ENCODE assay signal across 24 cellular contexts in the genomic region with DNA sequence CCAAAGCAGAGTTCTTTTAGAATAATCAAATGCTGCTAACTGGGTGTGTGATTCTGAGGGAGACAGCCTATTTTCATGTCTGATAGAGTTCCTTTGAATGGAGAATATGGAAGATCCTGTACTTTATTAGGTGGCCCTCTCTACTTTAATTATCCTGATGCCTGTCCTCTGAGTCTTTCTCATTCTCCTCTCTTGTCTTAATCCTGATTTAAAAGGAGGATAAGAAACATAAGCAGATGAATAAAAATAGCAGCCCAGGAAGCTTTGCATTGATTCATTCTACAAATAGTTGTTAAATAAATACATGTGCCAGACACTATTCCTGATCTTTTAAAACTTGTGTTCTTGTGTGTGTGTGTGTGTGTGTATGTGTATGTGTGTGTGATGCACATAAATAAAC.
A peak's percentile ranks its signal among the peaks of the same experiment; 100 is the strongest.
DNase-seq lines count a peak whose midpoint lies in the region; ATAC-seq and TF ChIP-seq lines count a peak whose summit lies in the region.
"Had no signal": no experiment of that assay in that cellular context is flagged by ENCODE, and none has a peak within 500 bp of the region (broad histone marks: within the 10 kb centered on the region; RNA-seq: fewer than 3 reads in every experiment).

No MANE protein-coding gene starts in this region.

- peak overlapping the region; percentile 84; the same call in 1 of the 2 replicates for H3K27ac ChIP-seq in IMR-90 (ENCODE audit: insufficient read depth, low read length)
- H3K27ac ChIP-seq in esophagus squamous epithelium, result peak overlapping the region in 3 of 4 donors; percentile 20 to 72 (median 21)
- H3K27ac ChIP-seq in osteoblast (ENCODE audit: low read depth, low read length), result peak overlapping the region; percentile 74
- H3K27ac ChIP-seq: A549 had no signal

- H3K4me3 Mint-ChIP-seq in activated T-helper 2 cell treated with anti-CD3 and anti-CD28 coated beads, Interferon-gamma antibody, Interleukin-2, Interleukin-4, amounts not matched to agents 10 μg/mL and 5 μg/mL and 100 μg/mL, durations not matched to agents 14 hours and 24 hours and 36 hours (ENCODE audit: low read depth), result no peak overlapping the region
- H3K4me3 Mint-ChIP-seq: activated CD4-positive, alpha-beta T cell treated with anti-CD3 and anti-CD28 coated beads, Interleukin-2, amount 10 ng/mL, durations not matched to agents 7 days and 5 days; activated naive CD8-positive, alpha-beta T cell treated with anti-CD3 and anti-CD28 coated beads, Interleukin-2, amount 50 U/mL, for 24 hours; CD14-positive monocyte; memory B cell; natural killer cell had no signal

- no peak for TF ChIP-seq POLR2A in IMR-90 (IDR thresholded peaks at IDR 0.05; ENCODE audit: low read depth, low read length)
- no peak for TF ChIP-seq POLR2A in esophagus squamous epithelium (IDR thresholded peaks at IDR 0.05)

- H2BK20ac ChIP-seq in IMR-90 (ENCODE audit: low read depth, low read length), result peak overlapping the region; percentile 94

- peak overlapping the region; percentile 59; the same call in 1 of the 2 replicates for H3K56ac ChIP-seq in IMR-90 (ENCODE audit: extremely low read depth, insufficient read depth, low read length)

- H3K9ac ChIP-seq in IMR-90 (ENCODE audit: low read depth, low read length), result no peak overlapping the region

- dilution Hi-C loops in IMR-90 (cut with HindIII; ENCODE audit: low sequenced_read_pairs, unreplicated experiment), result no loop called here

- peak overlapping the region; percentile 87 for H4K91ac ChIP-seq in IMR-90 (ENCODE audit: insufficient read depth, low read depth, low read length)

- H3K36me3 Mint-ChIP-seq in activated T-helper 2 cell treated with anti-CD3 and anti-CD28 coated beads, Interferon-gamma antibody, Interleukin-2, Interleukin-4, amounts not matched to agents 10 μg/mL and 5 μg/mL and 100 μg/mL, durations not matched to agents 14 hours and 24 hours and 36 hours (ENCODE audit: low read depth), result no peaks in the 10 kb centered on the region
- H3K36me3 Mint-ChIP-seq: CD14-positive monocyte, memory B cell, natural killer cell had no signal

- H3K23ac ChIP-seq in IMR-90 (ENCODE audit: low read depth, low read length), result peak overlapping the region; percentile 70; the same call in 1 of the 2 replicates

- H3K79me2 ChIP-seq in osteoblast (ENCODE audit: insufficient read depth, low read length), result no peaks in the 10 kb centered on the region

- TF ChIP-seq CTCF in AG04449 (IDR thresholded peaks at IDR 0.05; ENCODE audit: insufficient read depth, low read length, missing control alignments) (no peak), IMR-90 (conservative IDR thresholded peaks at IDR 0.05; ENCODE audit: low read depth, low read length) (no peak), esophagus squamous epithelium (IDR thresholded peaks at IDR 0.05) (no peak), osteoblast (IDR thresholded peaks at IDR 0.05; ENCODE audit: extremely low read depth, low read depth, low read length) (no peak)

- H3K27me3 Mint-ChIP-seq in activated T-helper 2 cell treated with anti-CD3 and anti-CD28 coated beads, Interferon-gamma antibody, Interleukin-2, Interleukin-4, amounts not matched to agents 10 μg/mL and 5 μg/mL and 100 μg/mL, durations not matched to agents 14 hours and 24 hours and 36 hours (ENCODE audit: low read depth), result peaks cover 3% of the 10 kb centered on the region
- H3K27me3 Mint-ChIP-seq: activated CD4-positive, alpha-beta T cell treated with anti-CD3 and anti-CD28 coated beads, Interleukin-2, amount 10 ng/mL, durations not matched to agents 7 days and 5 days; activated naive CD8-positive, alpha-beta T cell treated with anti-CD3 and anti-CD28 coated beads, Interleukin-2, amount 50 U/mL, for 24 hours had no signal

- intact Hi-C loops in IMR-90 (cut with micrococcal nuclease) (loop anchor here (2.0 to 5.0 kb wide), 4 partner anchors 49 to 657 kb away; partner anchors contain the start of gene SPRY1), esophagus squamous epithelium (cut with DNase I) (no loop called here)
- intact Hi-C loops in activated T-helper 2 cell treated with anti-CD3 and anti-CD28 coated beads, Interferon-gamma antibody, Interleukin-2, Interleukin-4, amounts not matched to agents 10 μg/mL and 5 μg/mL and 100 μg/mL, durations not matched to agents 14 hours and 24 hours and 36 hours (cut with micrococcal nuclease), result no loop called here

- no peak overlapping the region for H3K27ac Mint-ChIP-seq in activated T-helper 2 cell treated with anti-CD3 and anti-CD28 coated beads, Interferon-gamma antibody, Interleukin-2, Interleukin-4, amounts not matched to agents 10 μg/mL and 5 μg/mL and 100 μg/mL, durations not matched to agents 14 hours and 24 hours and 36 hours
- H3K27ac Mint-ChIP-seq: activated CD4-positive, alpha-beta T cell treated with anti-CD3 and anti-CD28 coated beads, Interleukin-2, amount 10 ng/mL, durations not matched to agents 7 days and 5 days; activated naive CD8-positive, alpha-beta T cell treated with anti-CD3 and anti-CD28 coated beads, Interleukin-2, amount 50 U/mL, for 24 hours; CD14-positive monocyte; memory B cell; natural killer cell had no signal

- H2BK15ac ChIP-seq in IMR-90 (ENCODE audit: low read depth, low read length), result peak overlapping the region; percentile 84; the same call in 2 of the 3 replicates

- H3K4me1 Mint-ChIP-seq in activated T-helper 2 cell treated with anti-CD3 and anti-CD28 coated beads, Interferon-gamma antibody, Interleukin-2, Interleukin-4, amounts not matched to agents 10 μg/mL and 5 μg/mL and 100 μg/mL, durations not matched to agents 14 hours and 24 hours and 36 hours (ENCODE audit: low read depth), result no peaks in the 10 kb centered on the region
- H3K4me1 Mint-ChIP-seq: activated CD4-positive, alpha-beta T cell treated with anti-CD3 and anti-CD28 coated beads, Interleukin-2, amount 10 ng/mL, durations not matched to agents 7 days and 5 days; activated naive CD8-positive, alpha-beta T cell treated with anti-CD3 and anti-CD28 coated beads, Interleukin-2, amount 50 U/mL, for 24 hours; CD14-positive monocyte; memory B cell; natural killer cell had no signal

- in situ Hi-C loops in IMR-90 (cut with MboI; ENCODE audit: low sequenced_read_pairs), result no loop called here

- no peaks in the 10 kb centered on the region for H3K79me1 ChIP-seq in IMR-90 (ENCODE audit: low read depth in 1 of 2, low read length in 2 of 2)

- H4K20me1 ChIP-seq in IMR-90 (ENCODE audit: insufficient read depth, low read length) (no peaks in the 10 kb centered on the region), osteoblast (ENCODE audit: insufficient read depth, low read length) (no peaks in the 10 kb centered on the region)

- H4K8ac ChIP-seq in IMR-90 (ENCODE audit: low read depth in 2 of 2, low read length in 2 of 2), result peak overlapping the region; percentile 36 to 82; a peak in 2 of 4 replicates

- CTCF ChIA-PET in AG04449 (lab: Yijun Ruan, JAX), result no interaction called here
- CTCF ChIA-PET in IMR-90 (lab: Yijun Ruan, JAX), result no interaction called here

- H2AFZ ChIP-seq in IMR-90 (replicated peaks; ENCODE audit: low read length, poor library complexity) (no peak overlapping the region), osteoblast (ENCODE audit: low read length) (peak overlapping the region; percentile 23)

- peak overlapping the region; percentile 98; the same call in 1 of the 2 replicates for H4K5ac ChIP-seq in IMR-90 (ENCODE audit: low read depth, low read length)

- H3K9me3 ChIP-seq in IMR-90 (ENCODE audit: control insufficient read depth, insufficient read depth, low read length), result no peaks in the 10 kb centered on the region
- H3K9me3 ChIP-seq in esophagus squamous epithelium, result no peaks in the 10 kb centered on the region
- no peaks in the 10 kb centered on the region for H3K9me3 ChIP-seq in osteoblast (ENCODE audit: low read depth, low read length)
- H3K9me3 ChIP-seq: A549 had no signal

- H3K18ac ChIP-seq in IMR-90 (ENCODE audit: low read depth, low read length), result peak overlapping the region; percentile 99

- peak overlapping the region; percentile 80 for H3K14ac ChIP-seq in IMR-90 (replicated peaks; ENCODE audit: low read depth, low read length)

- no peaks in the 10 kb centered on the region for H3K9me3 Mint-ChIP-seq in activated T-helper 2 cell treated with anti-CD3 and anti-CD28 coated beads, Interferon-gamma antibody, Interleukin-2, Interleukin-4, amounts not matched to agents 10 μg/mL and 5 μg/mL and 100 μg/mL, durations not matched to agents 14 hours and 24 hours and 36 hours
- H3K9me3 Mint-ChIP-seq: activated CD4-positive, alpha-beta T cell treated with anti-CD3 and anti-CD28 coated beads, Interleukin-2, amount 10 ng/mL, durations not matched to agents 7 days and 5 days; activated naive CD8-positive, alpha-beta T cell treated with anti-CD3 and anti-CD28 coated beads, Interleukin-2, amount 50 U/mL, for 24 hours; memory B cell had no signal

- peak overlapping the region; percentile 91; the same call in 1 of the 2 replicates for H3K4ac ChIP-seq in IMR-90 (ENCODE audit: low read depth, low read length)

- H3K27me3 ChIP-seq in IMR-90 (ENCODE audit: control insufficient read depth, insufficient read depth, low read length), result no peaks in the 10 kb centered on the region
- H3K27me3 ChIP-seq in esophagus squamous epithelium, result no peaks in the 10 kb centered on the region
- H3K27me3 ChIP-seq in osteoblast (ENCODE audit: insufficient read depth, low read length), result no peaks in the 10 kb centered on the region

- H2BK120ac ChIP-seq in IMR-90 (ENCODE audit: low read depth, low read length), result peak overlapping the region; percentile 90

- H2BK5ac ChIP-seq in IMR-90 (ENCODE audit: low read depth, low read length, poor library complexity, severe bottlenecking), result peak overlapping the region; percentile 96

- no peak for TF ChIP-seq RAD21 in IMR-90 (IDR thresholded peaks at IDR 0.05; ENCODE audit: low read length)

- DNase-seq in AG04449 (ENCODE audit: low read depth, low spot score), result peak; percentile 46
- DNase-seq in IMR-90, result peak; percentile 78
- no peak for DNase-seq in esophagus squamous epithelium (lab: John Stamatoyannopoulos, UW)
- no peak for DNase-seq in osteoblast (ENCODE audit: insufficient read length, low spot score, missing footprints)
- DNase-seq in DMS79 treated with DMSO at 0.1 percent for 48 hours (lab: John Stamatoyannopoulos, UW), result no peak
- DNase-seq in NOMO-1 treated with dmso at 0.1 percent for 144 hours (lab: John Stamatoyannopoulos, UW; ENCODE audit: unreplicated experiment), result no peak
- DNase-seq in activated T-helper 2 cell treated with anti-CD3 and anti-CD28 coated beads, Interferon-gamma antibody, Interleukin-2, Interleukin-4, amounts not matched to agents 10 μg/mL and 5 μg/mL and 100 μg/mL, durations not matched to agents 14 hours and 24 hours and 36 hours (ENCODE audit: low spot score), result no peak
- DNase-seq: activated CD4-positive, alpha-beta T cell treated with anti-CD3 and anti-CD28 coated beads, Interleukin-2, amount 10 ng/mL, durations not matched to agents 7 days and 5 days; activated CD8-positive, alpha-beta memory T cell treated with anti-CD3 and anti-CD28 coated beads, Interleukin-2, amount 50 U/mL, for 4 hours; activated effector memory CD4-positive, alpha-beta T cell treated with Interleukin-2 at 50 U/mL for 16 hours; activated naive CD8-positive, alpha-beta T cell treated with anti-CD3 and anti-CD28 coated beads, Interleukin-2, amount 50 U/mL, for 24 hours; central memory CD4-positive, alpha-beta T cell; GF-D8; islet precursor cell; KBM-7; natural killer cell; NCI-H2029 treated with DMSO at 0.1 percent for 48 hours; NCI-H510A treated with DMSO at 0.1 percent for 48 hours; T-helper 1 cell had no signal

- BruUV-seq in IMR-90 (replicated peaks; lab: Mats Ljungman, UMichigan), result no TSS peak

- H3K4me3 ChIP-seq in AG04449 (ENCODE audit: low read depth, low read length) (no peak overlapping the region), IMR-90 (ENCODE audit: insufficient read depth, low read depth, low read length) (no peak overlapping the region), esophagus squamous epithelium (no peak overlapping the region), osteoblast (ENCODE audit: insufficient read depth, low read length) (no peak overlapping the region)
- H3K4me3 ChIP-seq: A549 had no signal

- peak overlapping the region; percentile 18; the same call in 1 of the 2 replicates for H2AK5ac ChIP-seq in IMR-90 (ENCODE audit: low read depth, low read length)

- H3K36me3 ChIP-seq in IMR-90 (ENCODE audit: control insufficient read depth, insufficient read depth, low read length) (no peaks in the 10 kb centered on the region), esophagus squamous epithelium (no peaks in the 10 kb centered on the region), osteoblast (ENCODE audit: insufficient read depth, low read length) (no peaks in the 10 kb centered on the region)

- ATAC-seq in IMR-90 (ENCODE audit: low read depth), result peak; percentile 50
- ATAC-seq in HG02759 (IDR thresholded peaks at IDR 0.05; ENCODE audit: unreplicated experiment), result no peak
- ATAC-seq: A549; activated naive CD8-positive, alpha-beta T cell treated with anti-CD3 and anti-CD28 coated beads, Interleukin-2, amount 50 U/mL, for 24 hours; HCT116; natural killer cell had no signal

- H3K4me1 ChIP-seq in IMR-90 (ENCODE audit: control insufficient read depth, insufficient read depth, low read length) (peaks cover 21% of the 10 kb centered on the region), esophagus squamous epithelium (peaks cover 0 to 24% (median 0%) of the 10 kb centered on the region in 3 donors), osteoblast (ENCODE audit: insufficient read depth, low read length) (peaks cover 49% of the 10 kb centered on the region)
- H3K4me1 ChIP-seq: A549 had no signal

- H2AK9ac ChIP-seq in IMR-90 (replicated peaks; ENCODE audit: low read depth, low read length, poor library complexity), result no peak overlapping the region

- POLR2A ChIA-PET in AG04449 (lab: Yijun Ruan, JAX), result interaction anchor here (0.6 kb wide), 1 partner anchor 33 kb away, joined by 3 read pairs; no protein-coding TSS in a partner anchor
- POLR2A ChIA-PET in IMR-90 (lab: Charles Lee; ENCODE audit: unreplicated experiment), result no interaction called here

- H3K4me2 ChIP-seq in IMR-90 (ENCODE audit: low read depth, low read length), result no peak overlapping the region; the same call in 1 of the 2 replicates
- peak overlapping the region; percentile 20 for H3K4me2 ChIP-seq in osteoblast (ENCODE audit: insufficient read depth, low read length)
- H3K4me2 ChIP-seq: A549 had no signal

- H3K9me1 ChIP-seq in IMR-90 (ENCODE audit: insufficient read depth, low read length), result peaks cover 9% of the 10 kb centered on the region

Comparison
In these comparisons a context has a peak if more than half of its experiments do, and no peak if none do; other contexts are left out.
1. DNase-seq: peak in AG04449 (single experiment) and IMR-90 (single experiment); none in esophagus squamous epithelium (single experiment), osteoblast (single experiment), DMS79 treated with DMSO at 0.1 percent for 48 hours (single experiment), NOMO-1 treated with dmso at 0.1 percent for 144 hours (single experiment) and activated T-helper 2 cell treated with anti-CD3 and anti-CD28 coated beads, Interferon-gamma antibody, Interleukin-2, Interleukin-4, amounts not matched to agents 10 μg/mL and 5 μg/mL and 100 μg/mL, durations not matched to agents 14 hours and 24 hours and 36 hours (single experiment).
2. H3K27ac ChIP-seq: peak in every context shown above with its lines; median percentile 84 in IMR-90; 74 in osteoblast; 21 in esophagus squamous epithelium.